ENCODE assay signal across 8 cellular contexts in genomic region chr10:77004917-77005564, GRCh38.
DNase-seq lines count a peak whose midpoint lies in the region; ATAC-seq and TF ChIP-seq lines count a peak whose summit lies in the region.

No MANE protein-coding gene starts in this region.

- no peaks in the 10 kb centered on the region for H3K9me3 Mint-ChIP-seq in endothelial cell (ENCODE audit: unreplicated experiment)

- no peaks in the 10 kb centered on the region for H3K36me3 Mint-ChIP-seq in endothelial cell (ENCODE audit: low read depth, unreplicated experiment)

- no peaks in the 10 kb centered on the region for H3K4me1 ChIP-seq in NT2/D1 (ENCODE audit: insufficient read depth, insufficient read length)

- H3K27me3 Mint-ChIP-seq in endothelial cell (ENCODE audit: unreplicated experiment): no peaks in the 10 kb centered on the region

- H3K36me3 ChIP-seq in NT2/D1 (ENCODE audit: insufficient read depth, insufficient read length, low read length): no peaks in the 10 kb centered on the region

- no peak overlapping the region for H3K9ac ChIP-seq in NT2/D1 (ENCODE audit: insufficient read length, low read depth)

- peak; percentile 41 for DNase-seq in DMS53 treated with DMSO at 0.1 percent for 48 hours (lab: John Stamatoyannopoulos, UW; ENCODE audit: unreplicated experiment)
- peak; percentile 39 for DNase-seq in NT2/D1 (ENCODE audit: low read depth, low spot score)
- DNase-seq in endothelial cell (ENCODE audit: low spot score): peak; percentile 63
- peak; percentile 38 for DNase-seq in midbrain (lab: John Stamatoyannopoulos, UW)

- peak; percentile 77 for TF ChIP-seq CTCF in endothelial cell (IDR thresholded peaks at IDR 0.05; ENCODE audit: unreplicated experiment)

- peaks cover 20% of the 10 kb centered on the region for H3K9me3 ChIP-seq in NT2/D1 (ENCODE audit: insufficient read depth, low read length)

- peaks cover 14% of the 10 kb centered on the region for H3K4me1 Mint-ChIP-seq in endothelial cell (ENCODE audit: unreplicated experiment)

- no peak overlapping the region for H3K27ac Mint-ChIP-seq in endothelial cell (ENCODE audit: unreplicated experiment)

- no peak overlapping the region for H3K4me3 Mint-ChIP-seq in endothelial cell (ENCODE audit: unreplicated experiment)

- ATAC-seq in HG02798 (IDR thresholded peaks at IDR 0.05; ENCODE audit: poor library complexity, unreplicated experiment): peak; percentile 34
- no peak for ATAC-seq in HG03196 (IDR thresholded peaks at IDR 0.05; ENCODE audit: unreplicated experiment)
- no peak for ATAC-seq in HG03439 (IDR thresholded peaks at IDR 0.05; ENCODE audit: unreplicated experiment)
- ATAC-seq in GM18867 (IDR thresholded peaks at IDR 0.05; ENCODE audit: unreplicated experiment): no peak

- H3K4me3 ChIP-seq in NT2/D1 (ENCODE audit: insufficient read length, low read depth): no peak overlapping the region

- no peaks in the 10 kb centered on the region for H3K27me3 ChIP-seq in NT2/D1 (ENCODE audit: insufficient read depth, insufficient read length)
